ENCODE assay signal across 20 cellular contexts in the genomic region with DNA sequence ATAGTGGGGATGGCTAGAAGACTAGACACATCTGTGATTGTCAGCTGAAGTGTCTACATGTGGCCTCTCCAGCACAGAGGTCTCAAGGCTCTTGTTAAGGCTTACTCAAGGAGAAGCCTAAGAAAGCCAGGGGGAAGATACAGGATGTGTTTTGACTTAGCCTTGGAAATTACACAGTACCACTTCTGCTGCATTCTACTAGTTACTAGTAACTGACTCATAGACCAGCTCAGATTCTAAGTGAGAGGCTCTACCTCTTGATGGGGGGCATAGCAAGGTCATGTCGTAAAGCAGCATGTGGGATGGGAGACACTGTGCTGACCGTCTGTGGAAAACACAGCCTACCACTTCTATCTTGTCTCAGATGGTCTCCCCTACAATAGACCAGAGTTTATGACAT.
DNase-seq lines count a peak whose midpoint lies in the region; ATAC-seq and TF ChIP-seq lines count a peak whose summit lies in the region.
"Had no signal": no experiment of that assay in that cellular context is flagged by ENCODE, and none has a peak within 500 bp of the region (broad histone marks: within the 10 kb centered on the region; RNA-seq: fewer than 3 reads in every experiment).

No MANE protein-coding gene starts in this region.

- no peak overlapping the region for H2AK5ac ChIP-seq in mesenchymal stem cell (ENCODE audit: low read length, severe bottlenecking)

- H4K8ac ChIP-seq in mesenchymal stem cell (ENCODE audit: low read length): no peak overlapping the region

- POLR2A ChIA-PET in HCT116 (lab: Charles Lee): no interaction called here

- H3K36me3 ChIP-seq in HCT116 (ENCODE audit: control insufficient read depth in 1 of 2, insufficient read depth in 2 of 2, low read length in 2 of 2) (no peaks in the 10 kb centered on the region), mesenchymal stem cell (ENCODE audit: control insufficient read depth in 1 of 2, insufficient read depth in 2 of 2, low read depth in 1 of 2, low read length in 2 of 2) (no peaks in the 10 kb centered on the region)
- H3K36me3 ChIP-seq: HAP-1, neural progenitor cell, prostate gland had no signal

- no peak overlapping the region for H4K91ac ChIP-seq in mesenchymal stem cell (ENCODE audit: low read length)

- no peak overlapping the region for H2BK120ac ChIP-seq in mesenchymal stem cell (ENCODE audit: low read depth, low read length)

- TF ChIP-seq POLR2A in HCT116 (IDR thresholded peaks at IDR 0.05; ENCODE audit: borderline replicate concordance, extremely low read depth, insufficient read depth, insufficient read length): no peak

- H3K9ac ChIP-seq in HCT116 (ENCODE audit: low read length) (no peak overlapping the region), mesenchymal stem cell (ENCODE audit: low read length) (no peak overlapping the region)
- H3K9ac ChIP-seq: neural progenitor cell had no signal

- H3K4me2 ChIP-seq in HCT116 (ENCODE audit: low read length) (no peak overlapping the region), mesenchymal stem cell (ENCODE audit: low read length, poor library complexity, severe bottlenecking) (no peak overlapping the region)
- H3K4me2 ChIP-seq: neural progenitor cell had no signal

- H3K4me3 ChIP-seq in HCT116 (replicated peaks in 1 of 2; ENCODE audit: low read depth in 1 of 2, low read length in 2 of 2) (no peak overlapping the region), fibroblast of mammary gland (ENCODE audit: control insufficient read depth, low read depth, low read length) (no peak overlapping the region), mesenchymal stem cell (ENCODE audit: insufficient read depth in 1 of 2, low read depth in 1 of 2, low read length in 2 of 2) (no peak overlapping the region)
- H3K4me3 ChIP-seq: HAP-1, neural progenitor cell, prostate gland had no signal

- no peaks in the 10 kb centered on the region for H3K9me3 ChIP-seq in HCT116 (ENCODE audit: control insufficient read depth in 1 of 2, insufficient read depth in 1 of 2, low read depth in 1 of 2, low read length in 2 of 2)
- H3K9me3 ChIP-seq in mesenchymal stem cell (ENCODE audit: control insufficient read depth, low read length): no peaks in the 10 kb centered on the region
- H3K9me3 ChIP-seq: HAP-1, prostate gland had no signal

- H3K79me1 ChIP-seq in mesenchymal stem cell (replicated peaks; ENCODE audit: low read length, poor library complexity, severe bottlenecking): no peaks in the 10 kb centered on the region

- H3K4ac ChIP-seq in mesenchymal stem cell (ENCODE audit: low read depth in 1 of 2, low read length in 2 of 2): no peak overlapping the region

- H3K27me3 ChIP-seq in HCT116 (ENCODE audit: insufficient read depth, low read length): no peaks in the 10 kb centered on the region
- peaks cover 0 to 6% of the 10 kb centered on the region in 2 experiments for H3K27me3 ChIP-seq in mesenchymal stem cell (ENCODE audit: control insufficient read depth in 1 of 2, insufficient read depth in 1 of 2, low read length in 2 of 2)
- H3K27me3 ChIP-seq: neural progenitor cell had no signal

- no peak overlapping the region for H3K18ac ChIP-seq in mesenchymal stem cell (ENCODE audit: low read depth in 1 of 2, low read length in 2 of 2)

- peak; percentile 60 for DNase-seq in Daoy (ENCODE audit: low read depth)
- no peak for DNase-seq in HCT116 (ENCODE audit: low read depth, low spot score)
- DNase-seq in RKO (ENCODE audit: low spot score): peak; percentile 26
- peak; percentile 29 for DNase-seq in fibroblast of mammary gland (ENCODE audit: low read depth)
- no peak for DNase-seq in mesenchymal stem cell
- DNase-seq: activated CD8-positive, alpha-beta memory T cell treated with anti-CD3 and anti-CD28 coated beads, Interleukin-2, amount 50 U/mL, for 48 hours; activated gamma-delta T cell treated with Interleukin-2 at 50 U/mL for 16 hours; CD8-positive, alpha-beta T cell; cerebellar nuclear complex; DMS53; effector memory CD8-positive, alpha-beta T cell; immature natural killer cell; NCI-H1417 treated with DMSO at 0.1 percent for 48 hours; NCI-H774; stimulated activated naive CD4-positive, alpha-beta T cell had no signal

- no TSS peak for BruUV-seq in HCT116 (replicated peaks; lab: Mats Ljungman, UMichigan)

- no peak overlapping the region for H3K27ac ChIP-seq in HCT116 (ENCODE audit: low read depth, low read length)
- no peak overlapping the region for H3K27ac ChIP-seq in mesenchymal stem cell (ENCODE audit: low read length, poor library complexity, severe bottlenecking)
- H3K27ac ChIP-seq: neural progenitor cell, prostate gland had no signal

- ATAC-seq in HCT116 (peak; percentile 6; the same call in 1 of the 2 replicates), HG03139 (IDR thresholded peaks at IDR 0.05; ENCODE audit: unreplicated experiment) (no peak), HG03135 (IDR thresholded peaks at IDR 0.05; ENCODE audit: unreplicated experiment) (no peak)
- ATAC-seq: CD8-positive, alpha-beta T cell; effector memory CD8-positive, alpha-beta T cell had no signal

- H3K23ac ChIP-seq in mesenchymal stem cell (ENCODE audit: low read length in 2 of 2): no peak overlapping the region

- H3K4me1 ChIP-seq in HCT116 (ENCODE audit: control insufficient read depth in 1 of 2, insufficient read depth in 2 of 2, low read length in 2 of 2) (no peaks in the 10 kb centered on the region), mesenchymal stem cell (ENCODE audit: control insufficient read depth, insufficient read depth, low read depth, low read length) (peaks cover 2% of the 10 kb centered on the region)
- H3K4me1 ChIP-seq: HAP-1, neural progenitor cell, prostate gland had no signal

- no peaks in the 10 kb centered on the region for H4K20me1 ChIP-seq in HCT116 (ENCODE audit: insufficient read depth)

- intact Hi-C loops in HCT116 (cut with micrococcal nuclease): no loop called here

- CTCF ChIA-PET in HCT116 (lab: Charles Lee): no interaction called here

- TF ChIP-seq RAD21 in HCT116 (IDR thresholded peaks at IDR 0.05; ENCODE audit: low read depth): no peak

- no peak for TF ChIP-seq CTCF in HCT116 (IDR thresholded peaks at IDR 0.05 in 2 of 3, conservative IDR thresholded peaks at IDR 0.05 in 1 of 3; ENCODE audit: borderline replicate concordance in 1 of 3, insufficient read depth in 1 of 3, low read depth in 2 of 3, low read length in 2 of 3)
- TF ChIP-seq CTCF in fibroblast of mammary gland (conservative IDR thresholded peaks at IDR 0.05; ENCODE audit: control insufficient read depth, insufficient read depth, low read depth, low read length): no peak

- H2BK15ac ChIP-seq in mesenchymal stem cell (ENCODE audit: low read depth, poor library complexity, severe bottlenecking): no peak overlapping the region

- no peak overlapping the region for H2BK12ac ChIP-seq in mesenchymal stem cell (ENCODE audit: low read length in 2 of 2)

- H3K9me2 ChIP-seq in HCT116 (ENCODE audit: insufficient read depth): no peaks in the 10 kb centered on the region

- RAD21 ChIA-PET in HCT116 (lab: Charles Lee; ENCODE audit: low non-redundant PET in 1 of 2, low total read pairs in 2 of 2, uncharacterized antibody in 2 of 2, unreplicated experiment in 2 of 2): no interaction called here

- no peak overlapping the region for H3K14ac ChIP-seq in mesenchymal stem cell (ENCODE audit: low read length in 2 of 2)

- no peak overlapping the region for H2BK5ac ChIP-seq in mesenchymal stem cell (ENCODE audit: low read depth, low read length, poor library complexity, severe bottlenecking)

- H3K79me2 ChIP-seq in HCT116 (ENCODE audit: insufficient read depth, low read length): no peaks in the 10 kb centered on the region

- WGBS in mesenchymal stem cell: 43% methylated on average over 2 of the region's 2 CpGs

- H2AFZ ChIP-seq in HCT116 (ENCODE audit: low read depth, low read length, poor library complexity, severe bottlenecking) (no peak overlapping the region), mesenchymal stem cell (ENCODE audit: low read depth, low read length) (no peak overlapping the region)
- H2AFZ ChIP-seq: neural progenitor cell had no signal

TF ChIP-seq in HCT116, 20 proteins besides CTCF, POLR2A, EP300 and RAD21 (continues in another document):
- TF ChIP-seq SRF (IDR thresholded peaks at IDR 0.05; ENCODE audit: low read depth) (no peak), YY1 (IDR thresholded peaks at IDR 0.05; ENCODE audit: extremely low read depth, insufficient replicate concordance, low read depth, low read length) (no peak), CEBPB (IDR thresholded peaks at IDR 0.05; ENCODE audit: low read depth) (no peak), EZH2phosphoT487 (IDR thresholded peaks at IDR 0.05; ENCODE audit: borderline replicate concordance) (no peak), EGR1 (IDR thresholded peaks at IDR 0.05; ENCODE audit: low read depth) (no peak), POLR2AphosphoS5 (IDR thresholded peaks at IDR 0.05; ENCODE audit: low read depth, low read length) (no peak)
- TF ChIP-seq, protein P1, sequence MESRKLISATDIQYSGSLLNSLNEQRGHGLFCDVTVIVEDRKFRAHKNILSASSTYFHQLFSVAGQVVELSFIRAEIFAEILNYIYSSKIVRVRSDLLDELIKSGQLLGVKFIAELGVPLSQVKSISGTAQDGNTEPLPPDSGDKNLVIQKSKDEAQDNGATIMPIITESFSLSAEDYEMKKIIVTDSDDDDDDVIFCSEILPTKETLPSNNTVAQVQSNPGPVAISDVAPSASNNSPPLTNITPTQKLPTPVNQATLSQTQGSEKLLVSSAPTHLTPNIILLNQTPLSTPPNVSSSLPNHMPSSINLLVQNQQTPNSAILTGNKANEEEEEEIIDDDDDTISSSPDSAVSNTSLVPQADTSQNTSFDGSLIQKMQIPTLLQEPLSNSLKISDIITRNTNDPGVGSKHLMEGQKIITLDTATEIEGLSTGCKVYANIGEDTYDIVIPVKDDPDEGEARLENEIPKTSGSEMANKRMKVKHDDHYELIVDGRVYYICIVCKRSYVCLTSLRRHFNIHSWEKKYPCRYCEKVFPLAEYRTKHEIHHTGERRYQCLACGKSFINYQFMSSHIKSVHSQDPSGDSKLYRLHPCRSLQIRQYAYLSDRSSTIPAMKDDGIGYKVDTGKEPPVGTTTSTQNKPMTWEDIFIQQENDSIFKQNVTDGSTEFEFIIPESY (IDR thresholded peaks at IDR 0.05; ENCODE audit: extremely low read depth, insufficient replicate concordance, low read length): no peak
- TF ChIP-seq, protein P2, sequence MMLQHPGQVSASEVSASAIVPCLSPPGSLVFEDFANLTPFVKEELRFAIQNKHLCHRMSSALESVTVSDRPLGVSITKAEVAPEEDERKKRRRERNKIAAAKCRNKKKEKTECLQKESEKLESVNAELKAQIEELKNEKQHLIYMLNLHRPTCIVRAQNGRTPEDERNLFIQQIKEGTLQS (IDR thresholded peaks at IDR 0.05): no peak

Comparison
In these comparisons a context has a peak if more than half of its experiments do, and no peak if none do; other contexts are left out.
1. DNase-seq: peak in Daoy (single experiment), RKO (single experiment) and fibroblast of mammary gland (single experiment); none in HCT116 (single experiment) and mesenchymal stem cell (single experiment).